Comparison of ENCODE assay signal across 22 cellular contexts in genomic region chr16:4684030-4684715, GRCh38. TPM values are rescaled to one million over a fixed set of nuclear protein-coding genes. Genes with fewer than 3 reads are reported as not detected.
DNase-seq lines count a peak whose midpoint lies in the region; ATAC-seq, FAIRE-seq and TF ChIP-seq lines count a peak whose summit lies in the region.
"Had no signal": no experiment of that assay in that cellular context is flagged by ENCODE, and none has a peak within 500 bp of the region (broad histone marks: within the 10 kb centered on the region; RNA-seq: fewer than 3 reads in every experiment).

No MANE protein-coding gene starts in this region.

- peaks cover 10% of the 10 kb centered on the region for H3K36me3 Mint-ChIP-seq in activated CD4-positive, alpha-beta memory T cell treated with anti-CD3 and anti-CD28 coated beads for 36 hours

- intact Hi-C loops in PC-9 (cut with micrococcal nuclease; ENCODE audit: unreplicated experiment) (loop anchor here (10.0 kb wide), 1 partner anchor 411 kb away; the partner anchor contains the start of gene EEF2KMT), HepG2 (cut with micrococcal nuclease; ENCODE audit: unreplicated experiment) (no loop called here), sigmoid colon (cut with DNase I) (no loop called here)
- intact Hi-C loops in activated CD4-positive, alpha-beta memory T cell treated with anti-CD3 and anti-CD28 coated beads for 36 hours (cut with micrococcal nuclease) = no loop called here

- no peaks in the 10 kb centered on the region for H3K4me1 Mint-ChIP-seq in activated CD4-positive, alpha-beta memory T cell treated with anti-CD3 and anti-CD28 coated beads for 36 hours (ENCODE audit: low read depth)
- H3K4me1 Mint-ChIP-seq: CD4-positive, CD25-positive, alpha-beta regulatory T cell had no signal

- H3K9me3 Mint-ChIP-seq in activated CD4-positive, alpha-beta memory T cell treated with anti-CD3 and anti-CD28 coated beads for 36 hours = no peaks in the 10 kb centered on the region
- H3K9me3 Mint-ChIP-seq: CD4-positive, CD25-positive, alpha-beta regulatory T cell had no signal

- no peak for DNase-seq in PC-9
- DNase-seq in HepG2 (ENCODE audit: low spot score) = no peak
- DNase-seq in sigmoid colon = peak; percentile 56
- no peak for DNase-seq in foreskin keratinocyte
- DNase-seq in activated CD4-positive, alpha-beta memory T cell treated with anti-CD3 and anti-CD28 coated beads for 36 hours = no peak
- no peak for DNase-seq in stimulated activated CD4-positive, alpha-beta T cell treated with anti-CD3 and anti-CD28 coated beads, Interleukin-4, amount 100 ng/mL, for 1 hour
- DNase-seq: Caco-2; CD4-positive, CD25-positive, alpha-beta regulatory T cell; DMS 273 treated with DMSO at 0.1 percent for 48 hours; DND-41; GM23248; MG63; NCI-H1417 treated with DMSO at 0.1 percent for 48 hours; NCI-H187; NCI-H446; NCI-H526; SIG-M5; SK-N-SH had no signal

- no peak for TF ChIP-seq EP300 in HepG2 (IDR thresholded peaks at IDR 0.05; ENCODE audit: low read depth in 2 of 2, low read length in 2 of 2)
- no peak for TF ChIP-seq EP300 in HepG2 (CRISPR knock-in tag; IDR thresholded peaks at IDR 0.05; ENCODE audit: borderline replicate concordance)
- no peak for TF ChIP-seq EP300 in sigmoid colon (IDR thresholded peaks at IDR 0.05)

- TF ChIP-seq CTCF in HEK293 (tag by site-specific recombination; IDR thresholded peaks at IDR 0.05) = no peak
- no peak for TF ChIP-seq CTCF in PC-9 (conservative IDR thresholded peaks at IDR 0.05)
- TF ChIP-seq CTCF in HepG2 (CRISPR knock-in tag; IDR thresholded peaks at IDR 0.05) = no peak
- TF ChIP-seq CTCF in sigmoid colon (IDR thresholded peaks at IDR 0.05) = no peak
- TF ChIP-seq CTCF in foreskin keratinocyte (conservative IDR thresholded peaks at IDR 0.05) = no peak

- H3K9me2 ChIP-seq in PC-9 (ENCODE audit: insufficient read depth) = no peaks in the 10 kb centered on the region
- H3K9me2 ChIP-seq: SK-N-SH had no signal

- no peak overlapping the region for H3K27ac Mint-ChIP-seq in activated CD4-positive, alpha-beta memory T cell treated with anti-CD3 and anti-CD28 coated beads for 36 hours

- peak overlapping the region; percentile 45 for H3K4me2 ChIP-seq in PC-9
- no peak overlapping the region for H3K4me2 ChIP-seq in HepG2 (ENCODE audit: low read depth, low read length)
- H3K4me2 ChIP-seq: SK-N-SH had no signal

- CTCF ChIA-PET in HEK293 (lab: Yijun Ruan, JAX) (interaction anchor here (0.6 kb wide), 1 partner anchor 59 kb away, joined by 4 read pairs; no protein-coding TSS in a partner anchor), PC-9 (lab: Charles Lee) (interaction anchor here (0.6 to 1.1 kb wide), 2 partner anchors 82 to 135 kb away, joined by 3 to 4 read pairs; no protein-coding TSS in a partner anchor), HepG2 (lab: Yijun Ruan, JAX; ENCODE audit: low intra/inter-chr PET ratio, low total read pairs) (no interaction called here)
- CTCF ChIA-PET in activated CD4-positive, alpha-beta memory T cell treated with anti-CD3 and anti-CD28 coated beads for 36 hours (lab: Charles Lee) = no interaction called here

- H3K9ac ChIP-seq in HepG2 (ENCODE audit: insufficient read depth, low read depth, low read length) = no peak overlapping the region
- H3K9ac ChIP-seq: GM23248, SK-N-SH had no signal

- BruUV-seq in PC-9 (replicated peaks; lab: Mats Ljungman, UMichigan) = no TSS peak
- BruUV-seq in HepG2 (replicated peaks; lab: Mats Ljungman, UMichigan) = no TSS peak

- WGBS in HepG2 (ENCODE audit: low lambda C conversion rate) = 98% methylated on average over 8 of the region's 23 CpGs
- WGBS in sigmoid colon, 2 donors = 95 to 97% methylated on average over 23 of the region's 23 CpGs

- H4K20me1 ChIP-seq in PC-9 (ENCODE audit: insufficient read depth) (no peaks in the 10 kb centered on the region), HepG2 (ENCODE audit: insufficient read depth, low read length) (no peaks in the 10 kb centered on the region)

- H2AFZ ChIP-seq in PC-9 (no peak overlapping the region), HepG2 (ENCODE audit: low read length) (no peak overlapping the region)
- H2AFZ ChIP-seq: GM23248 had no signal

- H3K9me3 ChIP-seq in HEK293 (ENCODE audit: control insufficient read depth, insufficient read depth, low read depth, low read length) = no peaks in the 10 kb centered on the region
- H3K9me3 ChIP-seq in PC-9 (ENCODE audit: insufficient read depth, low read depth) = no peaks in the 10 kb centered on the region
- no peaks in the 10 kb centered on the region for H3K9me3 ChIP-seq in HepG2 (ENCODE audit: low read length)
- H3K9me3 ChIP-seq in sigmoid colon = no peaks in the 10 kb centered on the region
- H3K9me3 ChIP-seq: Caco-2, HAP-1, MG63, SK-N-SH had no signal

- no peaks in the 10 kb centered on the region for H3K79me2 ChIP-seq in PC-9 (ENCODE audit: low read depth)
- H3K79me2 ChIP-seq in HepG2 (ENCODE audit: insufficient read depth, low read length) = no peaks in the 10 kb centered on the region

- TF ChIP-seq POLR2A in HepG2 (IDR thresholded peaks at IDR 0.05; ENCODE audit: insufficient read depth in 1 of 2, low read depth in 2 of 2, low read length in 2 of 2) (0 out of 4 replicates have a peak, but pooled peaks of 1 of the 2 experiments have one; percentile 22), sigmoid colon (IDR thresholded peaks at IDR 0.05) (no peak)

- POLR2A ChIA-PET in HEK293 (lab: Yijun Ruan, JAX) = no interaction called here
- POLR2A ChIA-PET in PC-9 (lab: Charles Lee; ENCODE audit: unreplicated experiment) = no interaction called here
- POLR2A ChIA-PET in HepG2 (lab: Yijun Ruan, JAX) = no interaction called here
- POLR2A ChIA-PET in activated CD4-positive, alpha-beta memory T cell treated with anti-CD3 and anti-CD28 coated beads for 36 hours (lab: Charles Lee) = no interaction called here

- no peak overlapping the region for H3K4me3 ChIP-seq in HEK293 (ENCODE audit: low read depth, low read length)
- H3K4me3 ChIP-seq in PC-9 = no peak overlapping the region
- no peak overlapping the region for H3K4me3 ChIP-seq in HepG2 (replicated peaks in 1 of 3; ENCODE audit: insufficient read depth in 1 of 3, low read depth in 2 of 3, low read length in 3 of 3)
- H3K4me3 ChIP-seq in sigmoid colon = no peak overlapping the region
- H3K4me3 ChIP-seq: GM23248, HAP-1, MG63 had no signal

- H3F3A ChIP-seq in PC-9 (ENCODE audit: insufficient read depth, low read depth) = peaks cover 41% of the 10 kb centered on the region

- H3K4me3 Mint-ChIP-seq in activated CD4-positive, alpha-beta memory T cell treated with anti-CD3 and anti-CD28 coated beads for 36 hours = no peak overlapping the region

- in situ Hi-C loops in HepG2 (cut with HindIII; ENCODE audit: extremely low pct_ligation_motif_present, low pct_unique_long_range_greater_than_20kb) = no loop called here

- no peaks in the 10 kb centered on the region for H3K27me3 Mint-ChIP-seq in activated CD4-positive, alpha-beta memory T cell treated with anti-CD3 and anti-CD28 coated beads for 36 hours
- H3K27me3 Mint-ChIP-seq: CD4-positive, CD25-positive, alpha-beta regulatory T cell had no signal

- TF ChIP-seq RAD21 in HepG2 (CRISPR knock-in tag; IDR thresholded peaks at IDR 0.05) = no peak

- no peak for FAIRE-seq in HepG2 (lab: Jason Lieb, UNC)
- FAIRE-seq: GM12891, RCC 7860 had no signal

- H3K27me3 ChIP-seq in PC-9 (ENCODE audit: insufficient read depth, low read depth) = no peaks in the 10 kb centered on the region
- no peaks in the 10 kb centered on the region for H3K27me3 ChIP-seq in HepG2 (ENCODE audit: control insufficient read depth in 1 of 2, insufficient read depth in 2 of 2, low read length in 2 of 2)
- H3K27me3 ChIP-seq in sigmoid colon = no peaks in the 10 kb centered on the region
- H3K27me3 ChIP-seq in foreskin keratinocyte = no peaks in the 10 kb centered on the region
- H3K27me3 ChIP-seq: MG63 had no signal

- no peak overlapping the region for H3K27ac ChIP-seq in HEK293 (ENCODE audit: extremely low read depth, low read depth, low read length)
- peak overlapping the region; percentile 44 for H3K27ac ChIP-seq in PC-9
- H3K27ac ChIP-seq in HepG2 (ENCODE audit: extremely low read length, insufficient read depth, low read length) = no peak overlapping the region
- H3K27ac ChIP-seq in sigmoid colon = no peak overlapping the region
- H3K27ac ChIP-seq in foreskin keratinocyte = no peak overlapping the region
- H3K27ac ChIP-seq: GM23248 had no signal

- H3K36me3 ChIP-seq in HEK293 (ENCODE audit: control insufficient read depth in 2 of 2, insufficient read depth in 1 of 2, low read length in 2 of 2) (peaks cover 0 to 89% of the 10 kb centered on the region in 2 experiments; a peak in 1 of 3 replicates), PC-9 (ENCODE audit: low read depth) (no peaks in the 10 kb centered on the region; the same call in 1 of the 2 replicates), HepG2 (replicated peaks in 1 of 2; ENCODE audit: control insufficient read depth in 1 of 2, insufficient read depth in 2 of 2, low read length in 2 of 2) (peaks cover 31 to 63% of the 10 kb centered on the region in 2 experiments; a peak in 4 of 5 replicates), sigmoid colon (peaks cover 7 to 94% (median 38%) of the 10 kb centered on the region in 4 donors)

- ATAC-seq in HepG2 (no peak), foreskin keratinocyte (no peak)

- no peaks in the 10 kb centered on the region for H3K4me1 ChIP-seq in HEK293 (ENCODE audit: control insufficient read depth, insufficient read depth, low read length)
- H3K4me1 ChIP-seq in PC-9 (replicated peaks; ENCODE audit: insufficient read depth) = peaks cover 58% of the 10 kb centered on the region
- H3K4me1 ChIP-seq in HepG2 (ENCODE audit: insufficient read depth, low read length) = peaks cover 2% of the 10 kb centered on the region
- H3K4me1 ChIP-seq in sigmoid colon = peaks cover 0 to 13% (median 7%) of the 10 kb centered on the region in 4 donors
- peaks cover 4% of the 10 kb centered on the region for H3K4me1 ChIP-seq in foreskin keratinocyte
- H3K4me1 ChIP-seq: Caco-2, HAP-1 had no signal

RNA-seq across cellular contexts. Expression of gene NUDT16L1, which starts 9.2 kb away (rescaled TPM):
- 25.7 and 37.5 TPM in 2 replicates for total RNA-seq in PC-9 (2021)
- 40.5 and 41.0 TPM in 2 replicates for total RNA-seq in HepG2 (2016; rRNA removed; fragmentation: Illumina TruSeq; extraction: Trizol)
- 10.3 and 11.1 TPM in 2 replicates for total RNA-seq in HepG2 (2016; cell fraction: cytosol; rRNA removed; fragmentation: Illumina TruSeq; extraction: Trizol; ENCODE audit: low read depth)
- 42.6 and 42.7 TPM in 2 replicates for total RNA-seq in HepG2 (2016; cell fraction: insoluble cytoplasmic fraction; rRNA removed; fragmentation: Illumina TruSeq; extraction: Trizol)
- total RNA-seq in HepG2 (2016; cell fraction: membrane; rRNA removed; fragmentation: Illumina TruSeq; extraction: Trizol) = 18.6 and 20.4 TPM in 2 replicates
- 16.9 and 17.3 TPM in 2 replicates for total RNA-seq in HepG2 (2016; cell fraction: nucleus; rRNA removed; fragmentation: Illumina TruSeq; extraction: Trizol)
- 28.0 and 28.9 TPM in 2 replicates for polyA plus RNA-seq in HepG2 (2011; rRNA removed)
- polyA plus RNA-seq in HepG2 (2011; cell fraction: cytosol; rRNA removed) = 27.9 and 47.5 TPM in 2 replicates
- 33.3 and 34.9 TPM in 2 replicates for polyA plus RNA-seq in HepG2 (2011; cell fraction: nucleus; rRNA removed)
- 17.6 and 17.9 TPM in 2 replicates for polyA plus RNA-seq in HepG2 (2012)
- 13.1 and 13.9 TPM in 2 replicates for polyA plus RNA-seq in HepG2 (2016; cell fraction: cytosol; fragmentation: Illumina TruSeq; extraction: Trizol; ENCODE audit: low read depth)
- 49.7 and 50.3 TPM in 2 replicates for polyA plus RNA-seq in HepG2 (2016; cell fraction: insoluble cytoplasmic fraction; fragmentation: Illumina TruSeq; extraction: Trizol; ENCODE audit: low read depth)
- polyA plus RNA-seq in HepG2 (2016; cell fraction: membrane; fragmentation: Illumina TruSeq; extraction: Trizol; ENCODE audit: low read depth) = 15.2 and 17.7 TPM in 2 replicates
- 32.3 and 35.4 TPM in 2 replicates for polyA plus RNA-seq in HepG2 (2016; cell fraction: nucleus; fragmentation: Illumina TruSeq; extraction: Trizol; ENCODE audit: insufficient read depth, low read depth)
- polyA minus RNA-seq in HepG2 (2011; rRNA and poly(A)+ RNA removed; ENCODE audit: low replicate concordance) = 14.3 and 41.1 TPM in 2 replicates
- polyA minus RNA-seq in HepG2 (2011; cell fraction: cytosol; rRNA and poly(A)+ RNA removed) = 8.9 and 10.9 TPM in 2 replicates
- polyA minus RNA-seq in HepG2 (2011; cell fraction: nucleus; rRNA and poly(A)+ RNA removed) = 10.6 and 11.6 TPM in 2 replicates
- total RNA-seq in sigmoid colon = 10 to 100 TPM; 16.6 to 21.8 (median 18.6) TPM
- polyA plus RNA-seq in sigmoid colon = 10 to 100 TPM; 53.7 to 75.1 (median 61.9) TPM
- 24.7 and 25.1 TPM in 2 replicates for total RNA-seq in foreskin keratinocyte
- 35.6 and 38.8 TPM in 2 replicates for polyA plus RNA-seq in foreskin keratinocyte
- 10 to 100 TPM; 22.2 to 23.6 TPM for total RNA-seq in activated CD4-positive, alpha-beta memory T cell treated with anti-CD3 and anti-CD28 coated beads for 36 hours

RNA-seq across cellular contexts. Expression of gene ANKS3, which starts 49.9 kb away (rescaled TPM):
- 32.8 and 35.0 TPM in 2 replicates for total RNA-seq in PC-9 (2021)
- 6.6 and 15.9 TPM in 2 replicates for total RNA-seq in HepG2 (2016; rRNA removed; fragmentation: Illumina TruSeq; extraction: Trizol)
- 34.4 and 34.9 TPM in 2 replicates for total RNA-seq in HepG2 (2016; cell fraction: cytosol; rRNA removed; fragmentation: Illumina TruSeq; extraction: Trizol; ENCODE audit: low read depth)
- 6.2 and 13.8 TPM in 2 replicates for total RNA-seq in HepG2 (2016; cell fraction: insoluble cytoplasmic fraction; rRNA removed; fragmentation: Illumina TruSeq; extraction: Trizol)
- 29.2 and 30.9 TPM in 2 replicates for total RNA-seq in HepG2 (2016; cell fraction: membrane; rRNA removed; fragmentation: Illumina TruSeq; extraction: Trizol)
- total RNA-seq in HepG2 (2016; cell fraction: nucleus; rRNA removed; fragmentation: Illumina TruSeq; extraction: Trizol) = 17.3 and 17.4 TPM in 2 replicates
- polyA plus RNA-seq in HepG2 (2011; rRNA removed) = 11.4 and 14.4 TPM in 2 replicates
- polyA plus RNA-seq in HepG2 (2011; cell fraction: cytosol; rRNA removed) = 5.8 and 7.5 TPM in 2 replicates
- polyA plus RNA-seq in HepG2 (2011; cell fraction: nucleus; rRNA removed) = 58.0 and 68.7 TPM in 2 replicates
- 6.3 and 7.6 TPM in 2 replicates for polyA plus RNA-seq in HepG2 (2012)
- polyA plus RNA-seq in HepG2 (2016; cell fraction: cytosol; fragmentation: Illumina TruSeq; extraction: Trizol; ENCODE audit: low read depth) = 2.4 and 2.5 TPM in 2 replicates
- 3.9 and 5.0 TPM in 2 replicates for polyA plus RNA-seq in HepG2 (2016; cell fraction: insoluble cytoplasmic fraction; fragmentation: Illumina TruSeq; extraction: Trizol; ENCODE audit: low read depth)
- polyA plus RNA-seq in HepG2 (2016; cell fraction: membrane; fragmentation: Illumina TruSeq; extraction: Trizol; ENCODE audit: low read depth) = 3.0 and 4.2 TPM in 2 replicates
- 32.9 and 37.2 TPM in 2 replicates for polyA plus RNA-seq in HepG2 (2016; cell fraction: nucleus; fragmentation: Illumina TruSeq; extraction: Trizol; ENCODE audit: insufficient read depth, low read depth)
- polyA minus RNA-seq in HepG2 (2011; rRNA and poly(A)+ RNA removed; ENCODE audit: low replicate concordance) = 23.8 and 32.8 TPM in 2 replicates
- polyA minus RNA-seq in HepG2 (2011; cell fraction: cytosol; rRNA and poly(A)+ RNA removed) = 3.9 and 4.8 TPM in 2 replicates
- 25.6 and 28.0 TPM in 2 replicates for polyA minus RNA-seq in HepG2 (2011; cell fraction: nucleus; rRNA and poly(A)+ RNA removed)
- total RNA-seq in sigmoid colon = 10 to 100 TPM; 20.3 to 30.7 (median 23.8) TPM
- 10 to 100 TPM in 1 of 3 donors, 1 to 10 TPM in 2; 3.9 to 20.8 (median 9.6) TPM for polyA plus RNA-seq in sigmoid colon
- total RNA-seq in foreskin keratinocyte = 9.2 and 10.9 TPM in 2 replicates
- 7.4 and 8.6 TPM in 2 replicates for polyA plus RNA-seq in foreskin keratinocyte
- total RNA-seq in activated CD4-positive, alpha-beta memory T cell treated with anti-CD3 and anti-CD28 coated beads for 36 hours = 10 to 100 TPM; 11.7 to 13.3 TPM

RNA-seq across cellular contexts. Expression of gene DNAAF8, which starts 50.2 kb away (rescaled TPM):
- total RNA-seq in PC-9 (2021) (1.8 and 2.4 TPM in 2 replicates), HepG2 (2016; rRNA removed; fragmentation: Illumina TruSeq; extraction: Trizol) (0.38 and 0.44 TPM in 2 replicates), sigmoid colon (under 1 TPM; 0.14 to 0.83 (median 0.43) TPM), foreskin keratinocyte (0.18 and 0.31 TPM in 2 replicates)
- total RNA-seq in HepG2 (2016; cell fraction: cytosol; rRNA removed; fragmentation: Illumina TruSeq; extraction: Trizol; ENCODE audit: low read depth) = 0.44 and 0.81 TPM in 2 replicates
- 0.15 TPM in 1 of 2 replicates, not detected in the other for total RNA-seq in HepG2 (2016; cell fraction: insoluble cytoplasmic fraction; rRNA removed; fragmentation: Illumina TruSeq; extraction: Trizol)
- total RNA-seq in HepG2 (2016; cell fraction: membrane; rRNA removed; fragmentation: Illumina TruSeq; extraction: Trizol) = 0.14 and 0.65 TPM in 2 replicates
- total RNA-seq in HepG2 (2016; cell fraction: nucleus; rRNA removed; fragmentation: Illumina TruSeq; extraction: Trizol) = 0.31 TPM in 1 of 2 replicates, not detected in the other
- polyA plus RNA-seq in HepG2 (2011; rRNA removed) (0.27 TPM in 1 of 2 replicates, not detected in the other), sigmoid colon (1 to 10 TPM in 1 of 3 donors, under 1 TPM in 2; 0.60 to 1.2 (median 0.73) TPM), foreskin keratinocyte (0.29 and 0.30 TPM in 2 replicates)
- polyA plus RNA-seq in HepG2 (2011; cell fraction: cytosol; rRNA removed) = 0.03 and 0.16 TPM in 2 replicates
- polyA plus RNA-seq in HepG2 (2011; cell fraction: nucleus; rRNA removed) = not detected in 2 replicates
- 0.12 and 0.21 TPM in 2 replicates for polyA plus RNA-seq in HepG2 (2012)
- 0.15 and 0.24 TPM in 2 replicates for polyA plus RNA-seq in HepG2 (2016; cell fraction: cytosol; fragmentation: Illumina TruSeq; extraction: Trizol; ENCODE audit: low read depth)
- polyA plus RNA-seq in HepG2 (2016; cell fraction: insoluble cytoplasmic fraction; fragmentation: Illumina TruSeq; extraction: Trizol; ENCODE audit: low read depth) = 0.34 and 0.57 TPM in 2 replicates
- polyA plus RNA-seq in HepG2 (2016; cell fraction: membrane; fragmentation: Illumina TruSeq; extraction: Trizol; ENCODE audit: low read depth) = 0.17 and 0.40 TPM in 2 replicates
- not detected in 2 replicates for polyA plus RNA-seq in HepG2 (2016; cell fraction: nucleus; fragmentation: Illumina TruSeq; extraction: Trizol; ENCODE audit: insufficient read depth, low read depth)
- polyA minus RNA-seq in HepG2 (2011; rRNA and poly(A)+ RNA removed; ENCODE audit: low replicate concordance) = 0.70 TPM in 1 of 2 replicates, not detected in the other
- not detected in 2 replicates for polyA minus RNA-seq in HepG2 (2011; cell fraction: cytosol; rRNA and poly(A)+ RNA removed)
- 0.50 TPM in 1 of 2 replicates, not detected in the other for polyA minus RNA-seq in HepG2 (2011; cell fraction: nucleus; rRNA and poly(A)+ RNA removed)
- under 1 TPM in 1 of 2 experiments, not detected in 1; 0.31 TPM for total RNA-seq in activated CD4-positive, alpha-beta memory T cell treated with anti-CD3 and anti-CD28 coated beads for 36 hours
- total RNA-seq: CD4-positive, CD25-positive, alpha-beta regulatory T cell had no signal

RNA-seq across cellular contexts. Expression of gene MGRN1, which starts 59.5 kb away (rescaled TPM):
- total RNA-seq in PC-9 (2021) = 67.9 and 70.4 TPM in 2 replicates
- 11.9 and 14.8 TPM in 2 replicates for total RNA-seq in HepG2 (2016; rRNA removed; fragmentation: Illumina TruSeq; extraction: Trizol)
- 6.7 and 12.0 TPM in 2 replicates for total RNA-seq in HepG2 (2016; cell fraction: cytosol; rRNA removed; fragmentation: Illumina TruSeq; extraction: Trizol; ENCODE audit: low read depth)
- 13.0 and 13.6 TPM in 2 replicates for total RNA-seq in HepG2 (2016; cell fraction: insoluble cytoplasmic fraction; rRNA removed; fragmentation: Illumina TruSeq; extraction: Trizol)
- 14.0 and 16.7 TPM in 2 replicates for total RNA-seq in HepG2 (2016; cell fraction: membrane; rRNA removed; fragmentation: Illumina TruSeq; extraction: Trizol)
- total RNA-seq in HepG2 (2016; cell fraction: nucleus; rRNA removed; fragmentation: Illumina TruSeq; extraction: Trizol) = 17.0 and 22.2 TPM in 2 replicates
- polyA plus RNA-seq in HepG2 (2011; rRNA removed) = 11.6 and 12.6 TPM in 2 replicates
- polyA plus RNA-seq in HepG2 (2011; cell fraction: cytosol; rRNA removed) = 4.9 and 6.2 TPM in 2 replicates
- 87.1 and 98.5 TPM in 2 replicates for polyA plus RNA-seq in HepG2 (2011; cell fraction: nucleus; rRNA removed)
- polyA plus RNA-seq in HepG2 (2012) = 31.8 and 31.9 TPM in 2 replicates
- 3.9 and 4.3 TPM in 2 replicates for polyA plus RNA-seq in HepG2 (2016; cell fraction: cytosol; fragmentation: Illumina TruSeq; extraction: Trizol; ENCODE audit: low read depth)
- 22.5 and 31.3 TPM in 2 replicates for polyA plus RNA-seq in HepG2 (2016; cell fraction: insoluble cytoplasmic fraction; fragmentation: Illumina TruSeq; extraction: Trizol; ENCODE audit: low read depth)
- polyA plus RNA-seq in HepG2 (2016; cell fraction: membrane; fragmentation: Illumina TruSeq; extraction: Trizol; ENCODE audit: low read depth) = 11.4 and 11.5 TPM in 2 replicates
- 54.4 and 55.4 TPM in 2 replicates for polyA plus RNA-seq in HepG2 (2016; cell fraction: nucleus; fragmentation: Illumina TruSeq; extraction: Trizol; ENCODE audit: insufficient read depth, low read depth)
- 12.5 and 23.7 TPM in 2 replicates for polyA minus RNA-seq in HepG2 (2011; rRNA and poly(A)+ RNA removed; ENCODE audit: low replicate concordance)
- 16.2 and 19.1 TPM in 2 replicates for polyA minus RNA-seq in HepG2 (2011; cell fraction: cytosol; rRNA and poly(A)+ RNA removed)
- 26.4 and 28.5 TPM in 2 replicates for polyA minus RNA-seq in HepG2 (2011; cell fraction: nucleus; rRNA and poly(A)+ RNA removed)
- 10 to 100 TPM; 18.4 to 37.9 (median 31.0) TPM for total RNA-seq in sigmoid colon
- 10 to 100 TPM; 16.8 to 34.5 (median 23.4) TPM for polyA plus RNA-seq in sigmoid colon
- 20.2 and 21.8 TPM in 2 replicates for total RNA-seq in foreskin keratinocyte
- 10.0 and 12.0 TPM in 2 replicates for polyA plus RNA-seq in foreskin keratinocyte
- total RNA-seq in activated CD4-positive, alpha-beta memory T cell treated with anti-CD3 and anti-CD28 coated beads for 36 hours = 10 to 100 TPM; 72.7 to 73.2 TPM

Comparison
In these comparisons a context has a peak if more than half of its experiments do, and no peak if none do; other contexts are left out.
1. CTCF ChIA-PET loops: an anchor here in HEK293 (0.6 kb wide) and PC-9 (0.6 to 1.1 kb wide); none called in HepG2 and activated CD4-positive, alpha-beta memory T cell treated with anti-CD3 and anti-CD28 coated beads for 36 hours.